Comparison of ENCODE assay signal across 25 cellular contexts in genomic region chr3:179391906-179392305, GRCh38.
"Had no signal": no experiment of that assay in that cellular context is flagged by ENCODE, and none has a peak within 500 bp of the region (broad histone marks: within the 10 kb centered on the region; RNA-seq: fewer than 3 reads in every experiment).

No MANE protein-coding gene starts in this region.

- H3K4me1 ChIP-seq: body of pancreas, colonic mucosa, heart right ventricle, left lung, tibial nerve had no signal

- H3K27me3 ChIP-seq: adrenal gland, body of pancreas, colonic mucosa, heart right ventricle, left lung, tibial nerve had no signal

- ATAC-seq: activated CD4-positive, CD25-positive, alpha-beta regulatory T cell treated with anti-CD3 and anti-CD28 coated beads, Interleukin-2, amount 50 U/mL, for 24 hours; body of pancreas; effector memory CD8-positive, alpha-beta T cell; heart right ventricle; left lung; mucosa of descending colon; natural killer cell treated with Interleukin-12 subunit alpha and Interleukin-12 subunit beta and Interleukin-15 and Interleukin-18, amount 100 ng/mL, for 72 hours; right cardiac atrium had no signal

- H3K4me3 ChIP-seq: adrenal gland, body of pancreas, colonic mucosa, heart right ventricle, left lung, lung, mucosa of descending colon, tibial nerve had no signal

- H3K9me3 Mint-ChIP-seq: activated naive CD8-positive, alpha-beta T cell treated with anti-CD3 and anti-CD28 coated beads for 36 hours; effector memory CD8-positive, alpha-beta T cell; natural killer cell treated with Interleukin-12 subunit alpha and Interleukin-12 subunit beta and Interleukin-15 and Interleukin-18, amount 100 ng/mL, for 72 hours had no signal

- H3K36me3 ChIP-seq: colonic mucosa had no signal

- H3K27ac ChIP-seq: body of pancreas, colonic mucosa, heart right ventricle, tibial nerve, WERI-Rb-1 had no signal

- H3K27ac Mint-ChIP-seq: activated naive CD8-positive, alpha-beta T cell treated with anti-CD3 and anti-CD28 coated beads for 36 hours; effector memory CD8-positive, alpha-beta T cell; natural killer cell treated with Interleukin-12 subunit alpha and Interleukin-12 subunit beta and Interleukin-15 and Interleukin-18, amount 100 ng/mL, for 72 hours had no signal

- DNase-seq: activated CD4-positive, alpha-beta T cell treated with anti-CD3 and anti-CD28 coated beads for 48 hours; activated CD4-positive, alpha-beta T cell treated with anti-CD3 and anti-CD28 coated beads, Interleukin-2, amount 50 U/mL, for 48 hours; activated CD8-positive, alpha-beta memory T cell treated with anti-CD3 and anti-CD28 coated beads for 24 hours; activated effector memory CD4-positive, alpha-beta T cell treated with Interleukin-2 at 50 U/mL for 16 hours; activated naive CD4-positive, alpha-beta T cell treated with Interleukin-2 at 50 U/mL for 16 hours; activated naive CD8-positive, alpha-beta T cell treated with anti-CD3 and anti-CD28 coated beads for 36 hours; adrenal gland; aorta; body of pancreas; colonic mucosa; effector memory CD8-positive, alpha-beta T cell; foreskin fibroblast; heart right ventricle; kidney glomerular epithelial cell; left lung; mucosa of descending colon; posterior cingulate gyrus; right cardiac atrium; stimulated activated naive CD4-positive, alpha-beta T cell treated with Interleukin-2 at 50 U/mL for 16 hours; T-helper 9 cell; WERI-Rb-1 had no signal

- H3K9me3 ChIP-seq: adrenal gland, body of pancreas, colonic mucosa, heart right ventricle, left lung, mucosa of descending colon, tibial nerve had no signal

- H3K27me3 Mint-ChIP-seq: activated naive CD8-positive, alpha-beta T cell treated with anti-CD3 and anti-CD28 coated beads for 36 hours; effector memory CD8-positive, alpha-beta T cell; natural killer cell treated with Interleukin-12 subunit alpha and Interleukin-12 subunit beta and Interleukin-15 and Interleukin-18, amount 100 ng/mL, for 72 hours had no signal

- H3K4me1 Mint-ChIP-seq: activated naive CD8-positive, alpha-beta T cell treated with anti-CD3 and anti-CD28 coated beads for 36 hours had no signal

- H3K4me3 Mint-ChIP-seq: activated naive CD8-positive, alpha-beta T cell treated with anti-CD3 and anti-CD28 coated beads for 36 hours; effector memory CD8-positive, alpha-beta T cell; natural killer cell treated with Interleukin-12 subunit alpha and Interleukin-12 subunit beta and Interleukin-15 and Interleukin-18, amount 100 ng/mL, for 72 hours had no signal
